In the genomic region with DNA sequence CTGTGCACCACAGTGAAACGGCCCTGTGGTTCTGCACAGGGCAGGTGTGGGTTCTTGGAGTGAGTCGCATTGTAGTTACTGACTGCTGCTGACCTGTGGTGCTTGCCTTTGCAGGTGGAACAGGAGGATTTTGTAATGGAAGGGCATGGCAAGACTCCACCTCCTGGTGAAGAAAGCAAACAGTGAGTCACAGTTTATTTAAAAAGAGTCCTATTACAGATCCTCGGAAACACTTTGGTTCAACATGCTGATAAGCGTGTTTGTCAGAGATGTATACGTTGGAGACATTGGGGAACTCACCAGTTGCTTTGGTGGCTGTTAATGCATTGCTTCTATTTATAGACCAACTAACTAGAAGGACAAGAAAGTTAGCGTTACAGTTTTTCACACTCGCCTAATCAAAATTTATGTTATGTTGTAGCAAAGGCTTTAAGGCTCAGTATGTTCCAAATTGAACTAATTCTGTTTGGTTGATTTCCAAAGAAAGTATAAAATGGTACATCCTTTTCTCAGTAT, we compare ENCODE assay signal across 8 cellular contexts. TPM values are rescaled to one million over a fixed set of nuclear protein-coding genes. Genes with fewer than 3 reads are reported as not detected.
DNase-seq lines count a peak whose midpoint lies in the region; ATAC-seq, FAIRE-seq and TF ChIP-seq lines count a peak whose summit lies in the region.

No MANE protein-coding gene starts in this region.

- peaks cover 18% of the 10 kb centered on the region for H3K4me1 ChIP-seq in HepG2 (ENCODE audit: insufficient read depth, low read length)

- in situ Hi-C loops in astrocyte of the cerebellum (cut with HindIII; ENCODE audit: low sequenced_read_pairs): no loop called here
- in situ Hi-C loops in HepG2 (cut with HindIII; ENCODE audit: extremely low pct_ligation_motif_present, low pct_unique_long_range_greater_than_20kb): no loop called here

- H3K4me2 ChIP-seq in HepG2 (ENCODE audit: low read depth, low read length): peak overlapping the region; percentile 47; the same call in 1 of the 2 replicates

- TF ChIP-seq CTCF in astrocyte of the cerebellum (IDR thresholded peaks at IDR 0.05; ENCODE audit: low read depth, low read length, missing control alignments) (peak; percentile 34), HepG2 (CRISPR knock-in tag; IDR thresholded peaks at IDR 0.05) (peak; percentile 55)

- no peaks in the 10 kb centered on the region for H3K79me2 ChIP-seq in HepG2 (ENCODE audit: insufficient read depth, low read length)

- H3K4me1 Mint-ChIP-seq in activated CD4-positive, alpha-beta T cell treated with anti-CD3 and anti-CD28 coated beads, Interleukin-2, amount 10 ng/mL, durations not matched to agents 24 days and 14 days: peaks cover 4% of the 10 kb centered on the region
- peaks cover 6% of the 10 kb centered on the region for H3K4me1 Mint-ChIP-seq in activated T-helper 2 cell treated with anti-CD3 and anti-CD28 coated beads, Interferon-gamma antibody, Interleukin-2, Interleukin-4, amounts not matched to agents 10 μg/mL and 5 μg/mL and 100 μg/mL, durations not matched to agents 14 hours and 24 hours and 36 hours (ENCODE audit: low read depth)

- H3K27me3 Mint-ChIP-seq in activated CD4-positive, alpha-beta T cell treated with anti-CD3 and anti-CD28 coated beads, Interleukin-2, amount 10 ng/mL, durations not matched to agents 24 days and 14 days: no peaks in the 10 kb centered on the region
- no peaks in the 10 kb centered on the region for H3K27me3 Mint-ChIP-seq in activated T-helper 2 cell treated with anti-CD3 and anti-CD28 coated beads, Interferon-gamma antibody, Interleukin-2, Interleukin-4, amounts not matched to agents 10 μg/mL and 5 μg/mL and 100 μg/mL, durations not matched to agents 14 hours and 24 hours and 36 hours (ENCODE audit: low read depth)

- H3K4me3 ChIP-seq in astrocyte of the cerebellum (ENCODE audit: low read depth, low read length) (no peak overlapping the region), HepG2 (replicated peaks in 1 of 3; ENCODE audit: insufficient read depth in 1 of 3, low read depth in 2 of 3, low read length in 3 of 3) (no peak overlapping the region)

- H3K27ac ChIP-seq in HepG2 (ENCODE audit: extremely low read length, insufficient read depth, low read length): no peak overlapping the region

- H3K9me3 ChIP-seq in HepG2 (ENCODE audit: low read length): no peaks in the 10 kb centered on the region

- no peaks in the 10 kb centered on the region for H3K36me3 ChIP-seq in HepG2 (replicated peaks in 1 of 2; ENCODE audit: control insufficient read depth in 1 of 2, insufficient read depth in 2 of 2, low read length in 2 of 2)

- peak overlapping the region; percentile 51 for H3K27ac Mint-ChIP-seq in activated CD4-positive, alpha-beta T cell treated with anti-CD3 and anti-CD28 coated beads, Interleukin-2, amount 10 ng/mL, durations not matched to agents 24 days and 14 days
- no peak overlapping the region for H3K27ac Mint-ChIP-seq in activated T-helper 2 cell treated with anti-CD3 and anti-CD28 coated beads, Interferon-gamma antibody, Interleukin-2, Interleukin-4, amounts not matched to agents 10 μg/mL and 5 μg/mL and 100 μg/mL, durations not matched to agents 14 hours and 24 hours and 36 hours

- no peak overlapping the region for H2AFZ ChIP-seq in HepG2 (ENCODE audit: low read length)

- TF ChIP-seq EP300 in HepG2 (IDR thresholded peaks at IDR 0.05; ENCODE audit: low read depth in 2 of 2, low read length in 2 of 2): peak in 1 of 2 experiments; percentile 73; a peak in 2 of 4 replicates
- TF ChIP-seq EP300 in HepG2 (CRISPR knock-in tag; IDR thresholded peaks at IDR 0.05; ENCODE audit: borderline replicate concordance): peak; percentile 57; the same call in 1 of the 2 replicates

- TF ChIP-seq POLR2A in HepG2 (IDR thresholded peaks at IDR 0.05; ENCODE audit: insufficient read depth in 1 of 2, low read depth in 2 of 2, low read length in 2 of 2): no peak

- ATAC-seq in HepG2 (peak; percentile 99), GM21528 (IDR thresholded peaks at IDR 0.05; ENCODE audit: low FRiP score, unreplicated experiment) (no peak)

- TF ChIP-seq RAD21 in HepG2 (CRISPR knock-in tag; IDR thresholded peaks at IDR 0.05): no peak

- POLR2A ChIA-PET in HepG2 (lab: Yijun Ruan, JAX): no interaction called here

- intact Hi-C loops in activated CD4-positive, alpha-beta T cell treated with anti-CD3 and anti-CD28 coated beads, Interleukin-2, amount 10 ng/mL, durations not matched to agents 24 days and 14 days (cut with micrococcal nuclease): no loop called here
- intact Hi-C loops in HepG2 (cut with micrococcal nuclease; ENCODE audit: unreplicated experiment): loop anchor here (2.0 kb wide), 1 partner anchor 21 kb away; the partner anchor contains the start of gene TNRC6B
- intact Hi-C loops in activated T-helper 2 cell treated with anti-CD3 and anti-CD28 coated beads, Interferon-gamma antibody, Interleukin-2, Interleukin-4, amounts not matched to agents 10 μg/mL and 5 μg/mL and 100 μg/mL, durations not matched to agents 14 hours and 24 hours and 36 hours (cut with micrococcal nuclease): no loop called here

- no peaks in the 10 kb centered on the region for H3K9me3 Mint-ChIP-seq in activated CD4-positive, alpha-beta T cell treated with anti-CD3 and anti-CD28 coated beads, Interleukin-2, amount 10 ng/mL, durations not matched to agents 24 days and 14 days
- no peaks in the 10 kb centered on the region for H3K9me3 Mint-ChIP-seq in activated T-helper 2 cell treated with anti-CD3 and anti-CD28 coated beads, Interferon-gamma antibody, Interleukin-2, Interleukin-4, amounts not matched to agents 10 μg/mL and 5 μg/mL and 100 μg/mL, durations not matched to agents 14 hours and 24 hours and 36 hours

- H3K9ac ChIP-seq in HepG2 (ENCODE audit: insufficient read depth, low read depth, low read length): no peak overlapping the region

- DNase-seq in activated CD4-positive, alpha-beta T cell treated with anti-CD3 and anti-CD28 coated beads, Interleukin-2, amount 10 ng/mL, durations not matched to agents 24 days and 14 days: peak; percentile 58
- no peak for DNase-seq in activated CD4-positive, alpha-beta T cell treated with anti-CD3 and anti-CD28 coated beads, Interleukin-2, amount 50 U/mL, for 1 hour
- DNase-seq in NCI-H2196 treated with DMSO at 0.1 percent for 48 hours (lab: John Stamatoyannopoulos, UW; ENCODE audit: unreplicated experiment) (peak; percentile 91), astrocyte of the cerebellum (ENCODE audit: low read depth) (no peak), HepG2 (ENCODE audit: low spot score) (peak; percentile 93), GOT3 (lab: John Stamatoyannopoulos, UW) (no peak)
- DNase-seq in activated T-helper 2 cell treated with anti-CD3 and anti-CD28 coated beads, Interferon-gamma antibody, Interleukin-2, Interleukin-4, amounts not matched to agents 10 μg/mL and 5 μg/mL and 100 μg/mL, durations not matched to agents 14 hours and 24 hours and 36 hours (ENCODE audit: low spot score): no peak

- peaks cover 25% of the 10 kb centered on the region for H4K20me1 ChIP-seq in HepG2 (ENCODE audit: insufficient read depth, low read length)

- no peaks in the 10 kb centered on the region; a peak in 1 of 5 replicates for H3K27me3 ChIP-seq in HepG2 (ENCODE audit: control insufficient read depth in 1 of 2, insufficient read depth in 2 of 2, low read length in 2 of 2)

- no peak overlapping the region for H3K4me3 Mint-ChIP-seq in activated CD4-positive, alpha-beta T cell treated with anti-CD3 and anti-CD28 coated beads, Interleukin-2, amount 10 ng/mL, durations not matched to agents 24 days and 14 days
- no peak overlapping the region for H3K4me3 Mint-ChIP-seq in activated T-helper 2 cell treated with anti-CD3 and anti-CD28 coated beads, Interferon-gamma antibody, Interleukin-2, Interleukin-4, amounts not matched to agents 10 μg/mL and 5 μg/mL and 100 μg/mL, durations not matched to agents 14 hours and 24 hours and 36 hours (ENCODE audit: low read depth)

- peak; percentile 95 for FAIRE-seq in HepG2 (lab: Jason Lieb, UNC)

- no TSS peak for BruUV-seq in HepG2 (replicated peaks; lab: Mats Ljungman, UMichigan)

- 3% methylated on average over 7 of the region's 7 CpGs for WGBS in HepG2 (ENCODE audit: low lambda C conversion rate)

- peaks cover 2% of the 10 kb centered on the region for H3K36me3 Mint-ChIP-seq in activated CD4-positive, alpha-beta T cell treated with anti-CD3 and anti-CD28 coated beads, Interleukin-2, amount 10 ng/mL, durations not matched to agents 24 days and 14 days (ENCODE audit: low read depth)
- peaks cover 10% of the 10 kb centered on the region for H3K36me3 Mint-ChIP-seq in activated T-helper 2 cell treated with anti-CD3 and anti-CD28 coated beads, Interferon-gamma antibody, Interleukin-2, Interleukin-4, amounts not matched to agents 10 μg/mL and 5 μg/mL and 100 μg/mL, durations not matched to agents 14 hours and 24 hours and 36 hours (ENCODE audit: low read depth)

- CTCF ChIA-PET in HepG2 (lab: Yijun Ruan, JAX; ENCODE audit: low intra/inter-chr PET ratio, low total read pairs): no interaction called here

RNA-seq across cellular contexts. Expression of gene TNRC6B, which starts 21.7 kb away (rescaled TPM):
- total RNA-seq in activated CD4-positive, alpha-beta T cell treated with anti-CD3 and anti-CD28 coated beads, Interleukin-2, amount 10 ng/mL, durations not matched to agents 24 days and 14 days: 27.3 and 31.3 TPM in 2 replicates
- total RNA-seq in HepG2 (2016; rRNA removed; fragmentation: Illumina TruSeq; extraction: Trizol): 13.2 and 17.2 TPM in 2 replicates
- 9.8 and 11.9 TPM in 2 replicates for total RNA-seq in HepG2 (2016; cell fraction: cytosol; rRNA removed; fragmentation: Illumina TruSeq; extraction: Trizol; ENCODE audit: low read depth)
- 13.4 and 14.9 TPM in 2 replicates for total RNA-seq in HepG2 (2016; cell fraction: insoluble cytoplasmic fraction; rRNA removed; fragmentation: Illumina TruSeq; extraction: Trizol)
- 3.7 and 4.3 TPM in 2 replicates for total RNA-seq in HepG2 (2016; cell fraction: membrane; rRNA removed; fragmentation: Illumina TruSeq; extraction: Trizol)
- 17.3 and 19.4 TPM in 2 replicates for total RNA-seq in HepG2 (2016; cell fraction: nucleus; rRNA removed; fragmentation: Illumina TruSeq; extraction: Trizol)
- polyA plus RNA-seq in HepG2 (2011; rRNA removed): 6.8 and 8.9 TPM in 2 replicates
- polyA plus RNA-seq in HepG2 (2011; cell fraction: cytosol; rRNA removed): 4.5 and 5.0 TPM in 2 replicates
- 13.3 and 14.7 TPM in 2 replicates for polyA plus RNA-seq in HepG2 (2011; cell fraction: nucleus; rRNA removed)
- polyA plus RNA-seq in HepG2 (2012): 3.3 and 5.0 TPM in 2 replicates
- polyA plus RNA-seq in HepG2 (2016; cell fraction: cytosol; fragmentation: Illumina TruSeq; extraction: Trizol; ENCODE audit: low read depth): 0.23 and 0.31 TPM in 2 replicates
- polyA plus RNA-seq in HepG2 (2016; cell fraction: insoluble cytoplasmic fraction; fragmentation: Illumina TruSeq; extraction: Trizol; ENCODE audit: low read depth): 4.7 and 5.5 TPM in 2 replicates
- 0.50 and 0.70 TPM in 2 replicates for polyA plus RNA-seq in HepG2 (2016; cell fraction: membrane; fragmentation: Illumina TruSeq; extraction: Trizol; ENCODE audit: low read depth)
- 6.7 and 7.1 TPM in 2 replicates for polyA plus RNA-seq in HepG2 (2016; cell fraction: nucleus; fragmentation: Illumina TruSeq; extraction: Trizol; ENCODE audit: insufficient read depth, low read depth)
- 23.8 and 31.4 TPM in 2 replicates for polyA minus RNA-seq in HepG2 (2011; rRNA and poly(A)+ RNA removed; ENCODE audit: low replicate concordance)
- 11.6 and 14.5 TPM in 2 replicates for polyA minus RNA-seq in HepG2 (2011; cell fraction: cytosol; rRNA and poly(A)+ RNA removed)
- 53.3 and 57.9 TPM in 2 replicates for polyA minus RNA-seq in HepG2 (2011; cell fraction: nucleus; rRNA and poly(A)+ RNA removed)
- total RNA-seq in activated T-helper 2 cell treated with anti-CD3 and anti-CD28 coated beads, Interferon-gamma antibody, Interleukin-2, Interleukin-4, amounts not matched to agents 10 μg/mL and 5 μg/mL and 100 μg/mL, durations not matched to agents 14 hours and 24 hours and 36 hours: 28.0 and 34.1 TPM in 2 replicates

Comparison
In these comparisons a context has a peak if more than half of its experiments do, and no peak if none do; other contexts are left out.
1. DNase-seq: peak in activated CD4-positive, alpha-beta T cell treated with anti-CD3 and anti-CD28 coated beads, Interleukin-2, amount 10 ng/mL, durations not matched to agents 24 days and 14 days (single experiment), NCI-H2196 treated with DMSO at 0.1 percent for 48 hours (single experiment) and HepG2 (single experiment); none in activated CD4-positive, alpha-beta T cell treated with anti-CD3 and anti-CD28 coated beads, Interleukin-2, amount 50 U/mL, for 1 hour (single experiment), astrocyte of the cerebellum (single experiment), activated T-helper 2 cell treated with anti-CD3 and anti-CD28 coated beads, Interferon-gamma antibody, Interleukin-2, Interleukin-4, amounts not matched to agents 10 μg/mL and 5 μg/mL and 100 μg/mL, durations not matched to agents 14 hours and 24 hours and 36 hours (single experiment) and GOT3 (single experiment).